9 cellular contexts compared by ENCODE assay signal in the genomic region with DNA sequence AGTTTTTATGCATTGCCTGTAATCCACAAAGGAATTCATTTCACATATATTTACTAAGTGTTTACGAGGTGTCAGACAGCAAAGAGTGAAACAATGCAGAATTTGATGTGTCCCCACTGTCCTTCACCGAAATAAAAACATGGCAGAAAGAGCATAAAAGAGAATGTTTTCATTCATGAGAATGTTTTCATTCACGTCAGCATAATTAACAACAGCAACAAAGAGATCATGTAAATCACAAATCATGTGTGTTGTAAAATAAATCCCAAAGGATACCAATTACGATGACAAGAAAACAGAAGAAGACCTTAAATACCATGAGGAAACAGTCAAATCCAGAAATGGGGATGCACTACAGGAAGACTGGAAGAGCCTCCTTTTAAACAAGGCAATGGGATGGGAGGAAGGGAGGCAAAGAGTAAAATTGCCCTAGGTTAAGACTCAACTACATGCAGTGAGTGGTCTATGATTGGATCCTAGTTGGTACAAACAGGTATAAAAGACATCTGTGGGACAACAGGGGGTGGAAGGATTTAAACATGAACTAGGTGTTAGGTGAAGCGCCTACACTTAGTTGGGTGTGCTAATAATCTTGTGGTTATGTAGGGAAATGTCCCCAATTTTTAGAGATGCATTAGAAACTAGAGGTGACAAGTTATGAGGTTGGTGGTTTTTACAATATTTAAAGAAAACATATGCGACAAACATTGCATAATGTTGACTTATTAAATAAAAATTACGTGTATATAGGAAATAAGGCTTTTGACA. TPM values are rescaled to one million over a fixed set of nuclear protein-coding genes. Genes with fewer than 3 reads are reported as not detected.
DNase-seq lines count a peak whose midpoint lies in the region; ATAC-seq and TF ChIP-seq lines count a peak whose summit lies in the region.
"Had no signal": no experiment of that assay in that cellular context is flagged by ENCODE, and none has a peak within 500 bp of the region (broad histone marks: within the 10 kb centered on the region; RNA-seq: fewer than 3 reads in every experiment).

No MANE protein-coding gene starts in this region.

- H4K20me1 ChIP-seq in neural cell (ENCODE audit: insufficient read depth) = no peaks in the 10 kb centered on the region

- H3K27me3 ChIP-seq in heart left ventricle (no peaks in the 10 kb centered on the region), duodenal mucosa (ENCODE audit: control insufficient read depth in 1 of 2, insufficient read depth in 2 of 2, low read length in 2 of 2) (no peaks in the 10 kb centered on the region), neural cell (ENCODE audit: insufficient read depth, low read depth, low read length) (no peaks in the 10 kb centered on the region), uterus (no peaks in the 10 kb centered on the region)

- H3K9me2 ChIP-seq in neural cell (ENCODE audit: insufficient read depth, low read length) = no peaks in the 10 kb centered on the region

- H3K4me3 ChIP-seq in heart left ventricle (peak overlapping the region in 10 of 12 donors; percentile 57 to 81 (median 74)), duodenal mucosa (ENCODE audit: low read depth in 1 of 2, low read length in 2 of 2) (peak overlapping the region; percentile 88 to 91), neural cell (ENCODE audit: low read length) (peak overlapping the region; percentile 69), uterus (no peak overlapping the region)

- WGBS in heart left ventricle, 4 donors = 80 to 93% (median 86%) methylated on average over 7 of the region's 7 CpGs

- peak overlapping the region; percentile 49 for H3K4me2 ChIP-seq in neural cell (ENCODE audit: low read length)

- no peak overlapping the region for H2AFZ ChIP-seq in neural cell (ENCODE audit: low read depth, low read length)

- DNase-seq in heart left ventricle = no peak
- DNase-seq in left ventricle myocardium superior = no peak
- no peak for DNase-seq in uterus
- DNase-seq in GDM1 (lab: John Stamatoyannopoulos, UW) = no peak
- DNase-seq: NCI-H510A treated with DMSO at 0.1 percent for 48 hours had no signal

- TF ChIP-seq RAD21 in neural cell (conservative IDR thresholded peaks at IDR 0.05) = no peak

- TF ChIP-seq CTCF in heart left ventricle (IDR thresholded peaks at IDR 0.05) (no peak), neural cell (IDR thresholded peaks at IDR 0.05; ENCODE audit: poor library complexity, severe bottlenecking) (no peak), uterus (IDR thresholded peaks at IDR 0.05) (no peak)

- H3K9me3 ChIP-seq in heart left ventricle (peaks cover 0 to under 1% (median 0%) of the 10 kb centered on the region in 12 donors), duodenal mucosa (ENCODE audit: control insufficient read depth in 1 of 2, low read length in 2 of 2) (no peaks in the 10 kb centered on the region), neural cell (ENCODE audit: low read length) (no peaks in the 10 kb centered on the region), uterus (no peaks in the 10 kb centered on the region)

- no peak for TF ChIP-seq POLR2A in heart left ventricle (IDR thresholded peaks at IDR 0.05)
- no peak for TF ChIP-seq POLR2A in uterus (IDR thresholded peaks at IDR 0.05)

- peaks cover 13% of the 10 kb centered on the region for H3K79me2 ChIP-seq in neural cell (replicated peaks; ENCODE audit: insufficient read depth, low read length)

- H3K9ac ChIP-seq in duodenal mucosa (ENCODE audit: low read depth in 1 of 2, low read length in 2 of 2) (peak overlapping the region; percentile 34 to 93), neural cell (ENCODE audit: low read length) (peak overlapping the region; percentile 97)

- intact Hi-C loops in heart left ventricle (cut with DNase I) (loop anchor here in 7 of 10 donors (5.0 to 10.0 kb wide), 8 partner anchors 50 to 1187 kb away; a partner anchor contains a TSS), left ventricle myocardium superior (cut with micrococcal nuclease) (no loop called here), uterus (cut with DNase I; ENCODE audit: low total_unique reads) (no loop called here)

- H3K36me3 ChIP-seq in heart left ventricle = peaks cover 0 to under 1% (median 0%) of the 10 kb centered on the region in 9 donors
- H3K36me3 ChIP-seq in duodenal mucosa (ENCODE audit: control insufficient read depth in 1 of 2, insufficient read depth in 2 of 2, low read length in 2 of 2) = no peaks in the 10 kb centered on the region
- no peaks in the 10 kb centered on the region for H3K36me3 ChIP-seq in neural cell (ENCODE audit: insufficient read depth, low read length)
- H3K36me3 ChIP-seq in uterus = no peaks in the 10 kb centered on the region

- H3K27ac ChIP-seq in heart left ventricle (peak overlapping the region; percentile 90 to 100 (median 97)), duodenal mucosa (ENCODE audit: low read depth, low read length) (no peak overlapping the region), neural cell (ENCODE audit: low read length) (peak overlapping the region; percentile 100), uterus (peak overlapping the region; percentile 99)

- TF ChIP-seq EP300 in neural cell (conservative IDR thresholded peaks at IDR 0.05; ENCODE audit: poor library complexity, severe bottlenecking) = no peak

- H3F3A ChIP-seq in neural cell (ENCODE audit: insufficient read depth, low read length, poor library complexity, severe bottlenecking) = peaks cover 15% of the 10 kb centered on the region

- H3K4me1 ChIP-seq in heart left ventricle (peaks cover 0 to 24% (median 12%) of the 10 kb centered on the region in 12 donors), duodenal mucosa (ENCODE audit: control insufficient read depth in 1 of 2, insufficient read depth in 2 of 2, low read length in 2 of 2) (peaks cover 7 to 9% of the 10 kb centered on the region in 2 donors), uterus (no peaks in the 10 kb centered on the region)

- no peak for ATAC-seq in heart left ventricle
- no peak for ATAC-seq in left ventricle myocardium superior
- no peak for ATAC-seq in GM21447 (IDR thresholded peaks at IDR 0.05; ENCODE audit: unreplicated experiment)
- no peak for ATAC-seq in HG02981 (IDR thresholded peaks at IDR 0.05; ENCODE audit: unreplicated experiment)

TF ChIP-seq in neural cell, 6 proteins besides CTCF, POLR2A, EP300 and RAD21:
- no peak for TF ChIP-seq EZH2 (IDR thresholded peaks at IDR 0.05; ENCODE audit: borderline replicate concordance, insufficient read depth, low read length, poor library complexity, severe bottlenecking)
- no peak for TF ChIP-seq TAF1 (IDR thresholded peaks at IDR 0.05; ENCODE audit: low read depth)
- TF ChIP-seq POLR2AphosphoS5 (IDR thresholded peaks at IDR 0.05) = no peak
- no peak for TF ChIP-seq MXI1 (conservative IDR thresholded peaks at IDR 0.05; ENCODE audit: poor library complexity, severe bottlenecking)
- TF ChIP-seq SMC3 (conservative IDR thresholded peaks at IDR 0.05; ENCODE audit: poor library complexity) = no peak

RNA-seq across cellular contexts. Expression of a gene that starts 1.5 kb away (rescaled TPM):
- total RNA-seq in heart left ventricle = 10 to 100 TPM in 5 of 9 donors, 1 to 10 TPM in 4; 7.5 to 22.0 (median 10.7) TPM
- polyA plus RNA-seq in heart left ventricle = 1 to 10 TPM; 3.3 to 5.4 TPM
- total RNA-seq in left ventricle myocardium superior = 8.6 TPM
- 2.6 and 7.5 TPM in 2 replicates for polyA plus RNA-seq in neural cell
- 4.6 and 6.8 TPM in 2 replicates for polyA minus RNA-seq in neural cell
- total RNA-seq in uterus = 10 to 100 TPM in 3 of 4 donors, 1 to 10 TPM in 1; 3.5 to 63.8 (median 31.5) TPM

RNA-seq across cellular contexts. Expression of a gene that starts 15.3 kb away (rescaled TPM):
- total RNA-seq in heart left ventricle (1 to 10 TPM; 2.8 to 7.9 (median 5.6) TPM), left ventricle myocardium superior (4.7 TPM), uterus (10 to 100 TPM in 1 of 4 donors, 1 to 10 TPM in 2, under 1 TPM in 1; 0.29 to 12.3 (median 5.1) TPM)
- polyA plus RNA-seq in heart left ventricle (1 to 10 TPM; 1.5 to 1.8 TPM), neural cell (14.9 and 15.8 TPM in 2 replicates)
- polyA minus RNA-seq in neural cell = 17.8 and 19.4 TPM in 2 replicates

RNA-seq across cellular contexts. Expression of a gene that starts 53.1 kb away (rescaled TPM):
- total RNA-seq in heart left ventricle (1 to 10 TPM; 2.5 to 3.8 (median 2.9) TPM), left ventricle myocardium superior (2.3 TPM), uterus (10 to 100 TPM in 1 of 4 donors, 1 to 10 TPM in 3; 2.6 to 10.9 (median 7.0) TPM)
- polyA plus RNA-seq in heart left ventricle (1 to 10 TPM; 1.7 to 4.6 TPM), neural cell (32.3 and 34.6 TPM in 2 replicates)
- 26.8 and 30.3 TPM in 2 replicates for polyA minus RNA-seq in neural cell

Comparison
In these comparisons a context has a peak if more than half of its experiments do, and no peak if none do; other contexts are left out.
1. intact Hi-C loops: an anchor here in heart left ventricle (5.0 to 10.0 kb wide); none called in left ventricle myocardium superior and uterus.
2. H3K4me3 ChIP-seq: peak in heart left ventricle (10 of 12), duodenal mucosa (2 of 2) and neural cell (single experiment); none in uterus (0 of 2).